15 cellular contexts compared by ENCODE assay signal in genomic region chr7:141557360-141557759, GRCh38. TPM values are rescaled to one million over a fixed set of nuclear protein-coding genes. Genes with fewer than 3 reads are reported as not detected.
DNase-seq lines count a peak whose midpoint lies in the region; ATAC-seq and TF ChIP-seq lines count a peak whose summit lies in the region.
"Had no signal": no experiment of that assay in that cellular context is flagged by ENCODE, and none has a peak within 500 bp of the region (broad histone marks: within the 10 kb centered on the region; RNA-seq: fewer than 3 reads in every experiment).

No MANE protein-coding gene starts in this region.

- TF ChIP-seq CTCF in gastrocnemius medialis (IDR thresholded peaks at IDR 0.05 in 4 of 5, conservative IDR thresholded peaks at IDR 0.05 in 1 of 5), result no peak
- TF ChIP-seq CTCF in CD4-positive, alpha-beta T cell (IDR thresholded peaks at IDR 0.05), result no peak

- H3K27ac Mint-ChIP-seq in activated CD4-positive, alpha-beta memory T cell treated with anti-CD3 and anti-CD28 coated beads, Interleukin-2, amount 10 ng/mL, durations not matched to agents 7 days and 5 days, result peak overlapping the region; percentile 92
- no peak overlapping the region for H3K27ac Mint-ChIP-seq in CD4-positive, alpha-beta T cell
- H3K27ac Mint-ChIP-seq: progenitor cell of endocrine pancreas had no signal

- peaks cover 59% of the 10 kb centered on the region for H3K4me1 Mint-ChIP-seq in activated T-cell treated with anti-CD3 and anti-CD28 coated beads, Interleukin-2, amount 50 U/mL, for 4 hours (ENCODE audit: low read depth)
- H3K4me1 Mint-ChIP-seq in activated CD4-positive, alpha-beta memory T cell treated with anti-CD3 and anti-CD28 coated beads, Interleukin-2, amount 10 ng/mL, durations not matched to agents 7 days and 5 days, result peaks cover 63% of the 10 kb centered on the region
- peaks cover 39% of the 10 kb centered on the region for H3K4me1 Mint-ChIP-seq in CD4-positive, alpha-beta T cell (ENCODE audit: low read depth)

- H3K27me3 ChIP-seq in gastrocnemius medialis, result no peaks in the 10 kb centered on the region
- H3K27me3 ChIP-seq in CD4-positive, alpha-beta T cell (ENCODE audit: control insufficient read depth, insufficient read depth, low read length), result no peaks in the 10 kb centered on the region
- H3K27me3 ChIP-seq: testis had no signal

- peak overlapping the region in 3 of 4 donors; percentile 67 to 83 (median 72) for H3K27ac ChIP-seq in gastrocnemius medialis
- H3K27ac ChIP-seq in CD4-positive, alpha-beta T cell (ENCODE audit: low read depth, low read length), result no peak overlapping the region
- H3K27ac ChIP-seq: GM23248, RWPE1, testis had no signal

- in situ Hi-C loops in gastrocnemius medialis (cut with MboI; ENCODE audit: low sequenced_read_pairs in 4 of 4), result no loop called here

- intact Hi-C loops in gastrocnemius medialis (cut with DNase I; ENCODE audit: low total_unique reads), result no loop called here
- intact Hi-C loops in CD4-positive, alpha-beta T cell (cut with DNase I, micrococcal nuclease), result loop anchor here in 1 of 2 experiments (10.0 kb wide), 1 partner anchor 543 kb away; the partner anchor contains the start of gene MRPS33

- peaks cover 3 to 19% of the 10 kb centered on the region in 2 donors for H3K4me1 ChIP-seq in gastrocnemius medialis

- H3K9me3 Mint-ChIP-seq in activated T-cell treated with anti-CD3 and anti-CD28 coated beads, Interleukin-2, amount 50 U/mL, for 4 hours, result peaks cover 3% of the 10 kb centered on the region
- H3K9me3 Mint-ChIP-seq in activated CD4-positive, alpha-beta memory T cell treated with anti-CD3 and anti-CD28 coated beads, Interleukin-2, amount 10 ng/mL, durations not matched to agents 7 days and 5 days, result peaks cover 4% of the 10 kb centered on the region
- peaks cover 4% of the 10 kb centered on the region for H3K9me3 Mint-ChIP-seq in CD4-positive, alpha-beta T cell

- CTCF ChIA-PET in activated CD4-positive, alpha-beta memory T cell treated with anti-CD3 and anti-CD28 coated beads, Interleukin-2, amount 10 ng/mL, durations not matched to agents 7 days and 5 days (lab: Charles Lee), result interaction anchor here (0.5 to 1.8 kb wide), 2 partner anchors 26 to 1727 kb away, joined by 3 to 4 read pairs; no protein-coding TSS in a partner anchor
- CTCF ChIA-PET in CD4-positive, alpha-beta T cell (lab: Charles Lee), result no interaction called here

- H3K36me3 Mint-ChIP-seq in activated T-cell treated with anti-CD3 and anti-CD28 coated beads, Interleukin-2, amount 50 U/mL, for 4 hours (ENCODE audit: insufficient read depth), result peaks cover 57% of the 10 kb centered on the region
- peaks cover 81% of the 10 kb centered on the region for H3K36me3 Mint-ChIP-seq in activated CD4-positive, alpha-beta memory T cell treated with anti-CD3 and anti-CD28 coated beads, Interleukin-2, amount 10 ng/mL, durations not matched to agents 7 days and 5 days (ENCODE audit: low read depth)
- H3K36me3 Mint-ChIP-seq in CD4-positive, alpha-beta T cell (ENCODE audit: low read depth), result peaks cover 78% of the 10 kb centered on the region

- H3K36me3 ChIP-seq in gastrocnemius medialis, result peaks cover 0 to 9% of the 10 kb centered on the region in 2 donors

- H3K9me3 ChIP-seq in gastrocnemius medialis, result peaks cover 0 to 7% (median 0%) of the 10 kb centered on the region in 3 donors
- H3K9me3 ChIP-seq in CD4-positive, alpha-beta T cell (ENCODE audit: control insufficient read depth, low read length), result no peaks in the 10 kb centered on the region
- H3K9me3 ChIP-seq: testis had no signal

- DNase-seq in activated T-cell treated with anti-CD3 and anti-CD28 coated beads, Interleukin-2, amount 50 U/mL, for 4 hours, result no peak
- DNase-seq in activated T-cell treated with anti-CD3 and anti-CD28 coated beads for 4 hours (no peak), gastrocnemius medialis (no peak), COLO668 (lab: John Stamatoyannopoulos, UW; ENCODE audit: unreplicated experiment) (no peak)
- DNase-seq in activated CD4-positive, alpha-beta memory T cell treated with anti-CD3 and anti-CD28 coated beads, Interleukin-2, amount 10 ng/mL, durations not matched to agents 7 days and 5 days, result no peak
- DNase-seq in CD4-positive, alpha-beta T cell, result no peak
- DNase-seq: activated CD4-positive, alpha-beta T cell treated with anti-CD3 and anti-CD28 coated beads, Interleukin-2, amount 50 U/mL, for 1 hour; GDM1; NCI-H1092; testis had no signal

- ATAC-seq in activated T-cell treated with anti-CD3 and anti-CD28 coated beads, Interleukin-2, amount 50 U/mL, for 4 hours, result no peak
- peak; percentile 11 for ATAC-seq in GM21447 (IDR thresholded peaks at IDR 0.05; ENCODE audit: unreplicated experiment)
- ATAC-seq in gastrocnemius medialis, result no peak
- ATAC-seq in GM21576 (IDR thresholded peaks at IDR 0.05; ENCODE audit: unreplicated experiment), result no peak
- no peak for ATAC-seq in CD4-positive, alpha-beta T cell (ENCODE audit: poor library complexity)

- no peak overlapping the region for H3K4me3 ChIP-seq in gastrocnemius medialis
- H3K4me3 ChIP-seq: GM23248, testis had no signal

- POLR2A ChIA-PET in activated CD4-positive, alpha-beta memory T cell treated with anti-CD3 and anti-CD28 coated beads, Interleukin-2, amount 10 ng/mL, durations not matched to agents 7 days and 5 days (lab: Charles Lee), result interaction anchor here (0.8 to 2.0 kb wide), 3 partner anchors 9 to 181 kb away, joined by 3 to 5 read pairs (median 3); partner anchors contain the start of gene SSBP1
- POLR2A ChIA-PET in CD4-positive, alpha-beta T cell (lab: Charles Lee), result no interaction called here

- no peak for TF ChIP-seq POLR2A in gastrocnemius medialis (IDR thresholded peaks at IDR 0.05)

- H3K27me3 Mint-ChIP-seq in activated T-cell treated with anti-CD3 and anti-CD28 coated beads, Interleukin-2, amount 50 U/mL, for 4 hours (ENCODE audit: low read depth), result no peaks in the 10 kb centered on the region
- no peaks in the 10 kb centered on the region for H3K27me3 Mint-ChIP-seq in activated CD4-positive, alpha-beta memory T cell treated with anti-CD3 and anti-CD28 coated beads, Interleukin-2, amount 10 ng/mL, durations not matched to agents 7 days and 5 days
- no peaks in the 10 kb centered on the region for H3K27me3 Mint-ChIP-seq in CD4-positive, alpha-beta T cell
- H3K27me3 Mint-ChIP-seq: progenitor cell of endocrine pancreas had no signal

- peak overlapping the region; percentile 47 for H3K4me3 Mint-ChIP-seq in activated T-cell treated with anti-CD3 and anti-CD28 coated beads, Interleukin-2, amount 50 U/mL, for 4 hours
- no peak overlapping the region for H3K4me3 Mint-ChIP-seq in activated CD4-positive, alpha-beta memory T cell treated with anti-CD3 and anti-CD28 coated beads, Interleukin-2, amount 10 ng/mL, durations not matched to agents 7 days and 5 days
- no peak overlapping the region for H3K4me3 Mint-ChIP-seq in CD4-positive, alpha-beta T cell

RNA-seq across cellular contexts. Expression of gene AGK, which starts 6.2 kb away (rescaled TPM):
- 10 to 100 TPM; 79.9 to 94.5 (median 90.2) TPM for total RNA-seq in activated T-cell treated with anti-CD3 and anti-CD28 coated beads, Interleukin-2, amount 50 U/mL, for 4 hours
- 10 to 100 TPM; 46.9 to 50.4 TPM for total RNA-seq in activated CD4-positive, alpha-beta memory T cell treated with anti-CD3 and anti-CD28 coated beads, Interleukin-2, amount 10 ng/mL, durations not matched to agents 7 days and 5 days
- 10 to 100 TPM in 2 of 4 donors, 1 to 10 TPM in 2; 6.5 to 17.1 (median 11.5) TPM for total RNA-seq in gastrocnemius medialis
- total RNA-seq in CD4-positive, alpha-beta T cell, result 10 to 100 TPM; 18.9 to 20.5 TPM
